ENCODE assay signal across 10 cellular contexts in the genomic region with DNA sequence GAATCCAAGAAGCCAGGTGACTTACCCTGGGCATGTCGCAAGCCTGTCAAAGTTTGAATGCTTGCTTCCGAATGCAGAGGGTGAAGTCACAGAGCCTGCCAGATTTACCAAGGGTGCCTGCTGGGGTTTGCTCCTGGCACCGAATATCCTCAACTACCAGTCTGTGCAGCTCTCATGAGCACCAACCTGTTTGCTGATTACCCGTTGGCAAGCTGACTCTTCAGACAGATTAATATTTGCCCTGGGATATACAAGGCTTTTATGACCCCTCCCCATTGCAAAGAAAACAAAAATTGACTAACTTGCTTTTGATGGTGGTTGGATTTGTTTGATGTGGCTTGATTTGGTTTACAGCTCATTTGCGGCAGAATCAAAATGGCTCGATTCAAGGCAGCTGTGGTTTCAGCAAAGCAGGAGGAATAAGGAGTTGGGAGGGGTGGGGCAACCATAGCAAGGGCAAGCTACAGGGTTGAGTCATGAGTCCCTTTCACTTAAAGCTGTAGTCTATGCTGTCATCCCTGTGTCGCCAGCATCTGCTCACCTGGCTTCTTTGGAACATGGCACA.
DNase-seq lines count a peak whose midpoint lies in the region; ATAC-seq and TF ChIP-seq lines count a peak whose summit lies in the region.
"Had no signal": no experiment of that assay in that cellular context is flagged by ENCODE, and none has a peak within 500 bp of the region (broad histone marks: within the 10 kb centered on the region; RNA-seq: fewer than 3 reads in every experiment).

No MANE protein-coding gene starts in this region.

- no peak overlapping the region for H3K4me3 ChIP-seq in stomach
- no peak overlapping the region for H3K4me3 ChIP-seq in heart left ventricle

- 40 to 64% (median 47%) methylated on average over 7 of the region's 7 CpGs for WGBS in stomach, 5 donors
- 89 to 92% (median 90%) methylated on average over 7 of the region's 7 CpGs for WGBS in heart left ventricle, 4 donors

- H3K36me3 ChIP-seq in stomach (no peaks in the 10 kb centered on the region), heart left ventricle (no peaks in the 10 kb centered on the region)

- ATAC-seq in heart left ventricle = no peak
- ATAC-seq: HCT116 had no signal

- H3K27me3 ChIP-seq in stomach = no peaks in the 10 kb centered on the region
- no peaks in the 10 kb centered on the region for H3K27me3 ChIP-seq in heart left ventricle

- H3K27ac ChIP-seq in stomach (peak overlapping the region in 4 of 5 donors; percentile 5 to 33 (median 20)), heart left ventricle (no peak overlapping the region), substantia nigra (ENCODE audit: low read depth, low read length, poor library complexity, severe bottlenecking) (no peak overlapping the region)
- H3K27ac ChIP-seq: 22Rv1 had no signal

- intact Hi-C loops in stomach (cut with DNase I; ENCODE audit: low total_unique reads) = no loop called here
- intact Hi-C loops in heart left ventricle (cut with DNase I) = no loop called here

- TF ChIP-seq EP300 in stomach (IDR thresholded peaks at IDR 0.05) = no peak

- H3K4me1 ChIP-seq in stomach = peaks cover 0 to 12% (median 4%) of the 10 kb centered on the region in 4 donors
- no peaks in the 10 kb centered on the region for H3K4me1 ChIP-seq in heart left ventricle

- DNase-seq in DMS53 (lab: John Stamatoyannopoulos, UW) (peak; percentile 12), DMS53 treated with DMSO at 0.1 percent for 48 hours (lab: John Stamatoyannopoulos, UW; ENCODE audit: unreplicated experiment) (no peak), activated T-cell treated with anti-CD3 and anti-CD28 coated beads for 24 hours (ENCODE audit: low read depth) (peak; percentile 52), islet precursor cell (peak; percentile 57), stomach (peak; percentile 61), retina (no peak), heart left ventricle (no peak), substantia nigra (lab: John Stamatoyannopoulos, UW) (no peak)

- TF ChIP-seq POLR2A in stomach (IDR thresholded peaks at IDR 0.05) = no peak
- no peak for TF ChIP-seq POLR2A in heart left ventricle (IDR thresholded peaks at IDR 0.05)

- H3K9me3 ChIP-seq in stomach (no peaks in the 10 kb centered on the region), heart left ventricle (peaks cover 0 to 4% (median 0%) of the 10 kb centered on the region in 12 donors)

- TF ChIP-seq CTCF in stomach (IDR thresholded peaks at IDR 0.05) = no peak
- no peak for TF ChIP-seq CTCF in heart left ventricle (IDR thresholded peaks at IDR 0.05)

Comparison
In these comparisons a context has a peak if more than half of its experiments do, and no peak if none do; other contexts are left out.
1. DNase-seq: peak in DMS53 (single experiment), activated T-cell treated with anti-CD3 and anti-CD28 coated beads for 24 hours (single experiment), islet precursor cell (single experiment) and stomach (single experiment); none in DMS53 treated with DMSO at 0.1 percent for 48 hours (single experiment), retina (single experiment), heart left ventricle (0 of 5) and substantia nigra (0 of 49).
2. H3K27ac ChIP-seq: peak in stomach (4 of 5); none in heart left ventricle (0 of 12) and substantia nigra (single experiment).